ENCODE assay signal across 8 cellular contexts in the genomic region with DNA sequence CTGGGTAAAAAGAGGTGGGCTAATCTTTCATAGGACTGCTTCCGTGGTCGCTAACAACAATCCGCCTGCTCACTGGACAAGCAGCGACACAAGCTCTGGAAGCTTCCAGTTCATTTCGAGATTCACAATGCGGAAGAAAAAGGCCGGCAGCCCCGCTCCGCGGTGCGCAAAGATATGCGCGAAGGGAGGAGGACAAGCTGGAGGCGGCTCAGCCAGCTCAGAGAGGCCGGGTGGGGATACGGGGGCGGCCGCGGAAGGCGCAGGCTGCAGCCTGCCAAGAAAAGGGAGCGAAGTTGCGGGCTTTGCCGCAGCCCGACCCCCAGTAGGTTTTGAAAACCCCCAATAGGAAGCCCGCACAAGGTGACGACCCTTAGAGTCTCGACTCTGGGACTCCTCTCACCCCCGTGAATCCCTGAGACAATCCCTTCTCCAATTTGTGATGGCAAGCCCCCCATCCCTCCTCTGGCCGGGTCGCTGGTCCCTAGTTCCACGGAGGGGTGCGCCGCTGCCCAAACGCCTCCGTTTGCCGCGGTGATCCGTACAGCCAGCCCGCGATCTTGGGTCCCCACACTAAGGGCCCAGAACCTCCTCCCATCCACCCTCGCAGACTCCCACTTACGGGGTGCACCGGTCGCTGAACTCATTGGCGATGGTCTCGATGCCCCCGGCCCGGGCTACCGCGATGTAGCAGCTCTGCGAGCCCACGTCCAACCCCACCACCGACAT. TPM values are rescaled to one million over a fixed set of nuclear protein-coding genes. Genes with fewer than 3 reads are reported as not detected.
DNase-seq lines count a peak whose midpoint lies in the region; ATAC-seq and TF ChIP-seq lines count a peak whose summit lies in the region.

No MANE protein-coding gene starts in this region.

- H3K27me3 ChIP-seq in colonic mucosa, result no peaks in the 10 kb centered on the region

- in situ Hi-C loops in G401 (cut with HindIII; ENCODE audit: low sequenced_read_pairs), result no loop called here

- H3K36me3 ChIP-seq in colonic mucosa, result no peaks in the 10 kb centered on the region

- H3K4me3 ChIP-seq in colonic mucosa, result peak overlapping the region; percentile 86

- H3K4me1 ChIP-seq in colonic mucosa, result no peaks in the 10 kb centered on the region

- intact Hi-C loops in colonic mucosa (cut with DNase I), result no loop called here

- peak overlapping the region; percentile 79 to 97 for H3K9ac ChIP-seq in colonic mucosa (ENCODE audit: low read depth in 2 of 2, low read length in 2 of 2)

- DNase-seq in G401 (ENCODE audit: low spot score), result peak; percentile 49
- peak; percentile 6 for DNase-seq in H4 (ENCODE audit: low spot score)
- peak; percentile 70 for DNase-seq in MV-4-11 (lab: John Stamatoyannopoulos, UW)
- DNase-seq in activated CD4-positive, alpha-beta T cell treated with anti-CD3 and anti-CD28 coated beads for 24 hours (ENCODE audit: low read depth in 2 of 2), result peak; percentile 41 to 42
- peak; percentile 82 for DNase-seq in colonic mucosa
- peak; percentile 74 for DNase-seq in left lobe of liver (ENCODE audit: low spot score)
- peak; percentile 70 to 72 for DNase-seq in stimulated activated CD4-positive, alpha-beta T cell treated with anti-CD3 and anti-CD28 coated beads, Interleukin-2, amount 100 ng/mL, for 24 hours
- no peak for DNase-seq in A172 (ENCODE audit: low spot score)

- H3K9me3 ChIP-seq in colonic mucosa, result no peaks in the 10 kb centered on the region

- ATAC-seq in left lobe of liver, result peak; percentile 38

- H3K27ac ChIP-seq in colonic mucosa, result peak overlapping the region; percentile 99

- no peak for TF ChIP-seq CTCF in colonic mucosa (IDR thresholded peaks at IDR 0.05)

RNA-seq across cellular contexts. Expression of gene HSPH1, which starts 0.7 kb away (rescaled TPM):
- total RNA-seq in G401 (2014; rRNA removed; shearing (Covaris generic)), result 82.0 and 98.4 TPM in 2 replicates
- total RNA-seq in H4 (2014; rRNA removed; shearing (Covaris generic)), result 37.7 and 47.6 TPM in 2 replicates
- total RNA-seq in colonic mucosa (100 to 1,000 TPM in 1 of 2 donors, 10 to 100 TPM in 1; 57.3 to 162 TPM), left lobe of liver (17.6 TPM)
- 93.9 and 129 TPM in 2 replicates for total RNA-seq in A172 (2014; rRNA removed; shearing (Covaris generic))

RNA-seq across cellular contexts. Expression of gene B3GLCT, which starts 38.8 kb away (rescaled TPM):
- 10.0 and 10.9 TPM in 2 replicates for total RNA-seq in G401 (2014; rRNA removed; shearing (Covaris generic))
- total RNA-seq in H4 (2014; rRNA removed; shearing (Covaris generic)), result 10.3 and 10.9 TPM in 2 replicates
- total RNA-seq in colonic mucosa, result 1 to 10 TPM; 2.8 to 3.1 TPM
- total RNA-seq in left lobe of liver, result 3.3 TPM
- 16.7 and 20.0 TPM in 2 replicates for total RNA-seq in A172 (2014; rRNA removed; shearing (Covaris generic))
